ENCODE assay signal across 16 cellular contexts in the genomic region with DNA sequence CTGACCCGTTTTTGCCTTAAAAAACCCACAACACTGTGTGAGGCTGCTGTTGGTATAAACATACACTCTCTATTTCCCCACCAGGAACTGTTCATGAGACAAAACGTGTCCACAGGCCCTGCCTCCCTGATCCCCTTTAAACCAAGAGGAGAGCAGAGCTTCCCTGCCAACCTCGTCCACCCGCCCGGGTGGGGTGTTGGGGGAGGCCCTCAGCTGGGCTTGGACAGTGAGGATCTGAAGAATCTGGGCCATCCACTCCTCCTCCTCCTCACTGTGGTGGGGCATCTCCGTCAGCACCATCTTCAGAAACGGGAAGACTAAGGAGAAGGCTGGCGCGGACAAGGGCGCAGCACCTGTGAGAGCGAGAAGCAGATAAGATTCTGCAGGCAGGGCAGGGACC. TPM values are rescaled to one million over a fixed set of nuclear protein-coding genes. Genes with fewer than 3 reads are reported as not detected.
DNase-seq lines count a peak whose midpoint lies in the region; ATAC-seq and TF ChIP-seq lines count a peak whose summit lies in the region.
"Had no signal": no experiment of that assay in that cellular context is flagged by ENCODE, and none has a peak within 500 bp of the region (broad histone marks: within the 10 kb centered on the region; RNA-seq: fewer than 3 reads in every experiment).

No MANE protein-coding gene starts in this region.

- peaks cover 95% of the 10 kb centered on the region for H3K36me3 Mint-ChIP-seq in CD8-positive, alpha-beta T cell
- H3K36me3 Mint-ChIP-seq in effector memory CD8-positive, alpha-beta T cell (ENCODE audit: insufficient read depth) = peaks cover 69% of the 10 kb centered on the region
- H3K36me3 Mint-ChIP-seq in stimulated activated effector memory CD8-positive, alpha-beta T cell treated with anti-CD3 and anti-CD28 coated beads, Interleukin-12 subunit alpha, Interleukin-12 subunit beta, amount 100 ng/mL, for 72 hours = peaks cover 99% of the 10 kb centered on the region

- peaks cover 4% of the 10 kb centered on the region for H4K20me1 ChIP-seq in IMR-90 (ENCODE audit: insufficient read depth, low read length)

- no peak overlapping the region for H4K8ac ChIP-seq in IMR-90 (ENCODE audit: low read depth in 2 of 2, low read length in 2 of 2)

- H3K9me1 ChIP-seq in IMR-90 (ENCODE audit: insufficient read depth, low read length) = no peaks in the 10 kb centered on the region

- POLR2A ChIA-PET in CD8-positive, alpha-beta T cell (lab: Charles Lee) = no interaction called here
- POLR2A ChIA-PET in IMR-90 (lab: Charles Lee; ENCODE audit: unreplicated experiment) = no interaction called here

- no peak overlapping the region for H2BK20ac ChIP-seq in IMR-90 (ENCODE audit: low read depth, low read length)

- no peak overlapping the region for H2AFZ ChIP-seq in IMR-90 (replicated peaks; ENCODE audit: low read length, poor library complexity)
- H2AFZ ChIP-seq: GM23338 had no signal

- H3K9ac ChIP-seq in IMR-90 (ENCODE audit: low read depth, low read length) = no peak overlapping the region

- WGBS in IMR-90 (ENCODE audit: extremely low coverage in 2 of 2, insufficient read length in 1 of 2), 2 experiments = no CpG with 5 or more reads among the region's 11 CpGs

- H3K9me3 Mint-ChIP-seq in CD8-positive, alpha-beta T cell = no peaks in the 10 kb centered on the region
- no peaks in the 10 kb centered on the region for H3K9me3 Mint-ChIP-seq in effector memory CD8-positive, alpha-beta T cell
- no peaks in the 10 kb centered on the region for H3K9me3 Mint-ChIP-seq in stimulated activated effector memory CD8-positive, alpha-beta T cell treated with anti-CD3 and anti-CD28 coated beads, Interleukin-12 subunit alpha, Interleukin-12 subunit beta, amount 100 ng/mL, for 72 hours
- H3K9me3 Mint-ChIP-seq: CD4-positive, alpha-beta T cell; GM23338 had no signal

- intact Hi-C loops in CD8-positive, alpha-beta T cell (cut with DNase I, micrococcal nuclease) = no loop called here
- intact Hi-C loops in IMR-90 (cut with micrococcal nuclease) = no loop called here

- ATAC-seq in CD8-positive, alpha-beta T cell = no peak
- ATAC-seq in IMR-90 (ENCODE audit: low read depth) = no peak
- ATAC-seq in effector memory CD8-positive, alpha-beta T cell (replicated peaks) = no peak
- no peak for ATAC-seq in stimulated activated effector memory CD8-positive, alpha-beta T cell treated with anti-CD3 and anti-CD28 coated beads, Interleukin-12 subunit alpha, Interleukin-12 subunit beta, amount 100 ng/mL, for 72 hours
- no peak for ATAC-seq in GM21526 (IDR thresholded peaks at IDR 0.05; ENCODE audit: low FRiP score, unreplicated experiment)

- no peaks in the 10 kb centered on the region for H3K27me3 ChIP-seq in CD8-positive, alpha-beta T cell (ENCODE audit: insufficient read depth, low read length)
- H3K27me3 ChIP-seq in IMR-90 (ENCODE audit: control insufficient read depth, insufficient read depth, low read length) = no peaks in the 10 kb centered on the region
- H3K27me3 ChIP-seq: BE2C had no signal

- in situ Hi-C loops in IMR-90 (cut with MboI; ENCODE audit: low sequenced_read_pairs) = no loop called here

- no peak overlapping the region for H3K14ac ChIP-seq in IMR-90 (replicated peaks; ENCODE audit: low read depth, low read length)

- H3K27ac Mint-ChIP-seq in CD8-positive, alpha-beta T cell = peak overlapping the region; percentile 79
- H3K27ac Mint-ChIP-seq in effector memory CD8-positive, alpha-beta T cell = peak overlapping the region; percentile 33 to 41
- peak overlapping the region; percentile 60 for H3K27ac Mint-ChIP-seq in stimulated activated effector memory CD8-positive, alpha-beta T cell treated with anti-CD3 and anti-CD28 coated beads, Interleukin-12 subunit alpha, Interleukin-12 subunit beta, amount 100 ng/mL, for 72 hours
- H3K27ac Mint-ChIP-seq: CD4-positive, alpha-beta T cell; GM23338 had no signal

- no peak overlapping the region for H3K4me3 ChIP-seq in CD8-positive, alpha-beta T cell (ENCODE audit: low read depth, low read length)
- H3K4me3 ChIP-seq in IMR-90 (ENCODE audit: insufficient read depth, low read depth, low read length) = no peak overlapping the region
- H3K4me3 ChIP-seq: GM23338 had no signal

- CTCF ChIA-PET in CD8-positive, alpha-beta T cell (lab: Charles Lee) = no interaction called here
- CTCF ChIA-PET in IMR-90 (lab: Yijun Ruan, JAX) = no interaction called here

- no peak overlapping the region for H2AK5ac ChIP-seq in IMR-90 (ENCODE audit: low read depth, low read length)

- TF ChIP-seq CTCF in CD8-positive, alpha-beta T cell (IDR thresholded peaks at IDR 0.05) = no peak
- no peak for TF ChIP-seq CTCF in IMR-90 (conservative IDR thresholded peaks at IDR 0.05; ENCODE audit: low read depth, low read length)

- H3K4me1 Mint-ChIP-seq in CD8-positive, alpha-beta T cell (ENCODE audit: low read depth) = peaks cover 3% of the 10 kb centered on the region
- H3K4me1 Mint-ChIP-seq in effector memory CD8-positive, alpha-beta T cell (ENCODE audit: low read depth in 2 of 2) = peaks cover 7 to 16% of the 10 kb centered on the region in 2 donors
- H3K4me1 Mint-ChIP-seq in stimulated activated effector memory CD8-positive, alpha-beta T cell treated with anti-CD3 and anti-CD28 coated beads, Interleukin-12 subunit alpha, Interleukin-12 subunit beta, amount 100 ng/mL, for 72 hours = peaks cover 25% of the 10 kb centered on the region
- H3K4me1 Mint-ChIP-seq: GM23338 had no signal

- H3K4me2 ChIP-seq in IMR-90 (ENCODE audit: low read depth, low read length) = no peak overlapping the region
- H3K4me2 ChIP-seq: GM23338 had no signal

- H3K4ac ChIP-seq in IMR-90 (ENCODE audit: low read depth, low read length) = no peak overlapping the region

- H3K18ac ChIP-seq in IMR-90 (ENCODE audit: low read depth, low read length) = no peak overlapping the region

- H3K4me1 ChIP-seq in CD8-positive, alpha-beta T cell (ENCODE audit: insufficient read depth, low read length) = no peaks in the 10 kb centered on the region
- no peaks in the 10 kb centered on the region for H3K4me1 ChIP-seq in IMR-90 (ENCODE audit: control insufficient read depth, insufficient read depth, low read length)
- H3K4me1 ChIP-seq: BE2C had no signal

- no peak overlapping the region for H2BK15ac ChIP-seq in IMR-90 (ENCODE audit: low read depth, low read length)

- TF ChIP-seq RAD21 in IMR-90 (IDR thresholded peaks at IDR 0.05; ENCODE audit: low read length) = no peak

- H2BK120ac ChIP-seq in IMR-90 (ENCODE audit: low read depth, low read length) = no peak overlapping the region

- H2BK5ac ChIP-seq in IMR-90 (ENCODE audit: low read depth, low read length, poor library complexity, severe bottlenecking) = no peak overlapping the region

- no peak overlapping the region for H4K5ac ChIP-seq in IMR-90 (ENCODE audit: low read depth, low read length)

- TF ChIP-seq POLR2A in IMR-90 (IDR thresholded peaks at IDR 0.05; ENCODE audit: low read depth, low read length) = no peak

- dilution Hi-C loops in IMR-90 (cut with HindIII; ENCODE audit: low sequenced_read_pairs, unreplicated experiment) = no loop called here

- no peak overlapping the region for H4K91ac ChIP-seq in IMR-90 (ENCODE audit: insufficient read depth, low read depth, low read length)

- BruUV-seq in IMR-90 (replicated peaks; lab: Mats Ljungman, UMichigan) = no TSS peak

- no peaks in the 10 kb centered on the region for H3K9me3 ChIP-seq in CD8-positive, alpha-beta T cell (ENCODE audit: low read length)
- no peaks in the 10 kb centered on the region for H3K9me3 ChIP-seq in IMR-90 (ENCODE audit: control insufficient read depth, insufficient read depth, low read length)
- H3K9me3 ChIP-seq: BE2C had no signal

- no peak for DNase-seq in CD8-positive, alpha-beta T cell
- DNase-seq in IMR-90 = no peak
- DNase-seq in effector memory CD8-positive, alpha-beta T cell = no peak
- no peak for DNase-seq in stimulated activated effector memory CD8-positive, alpha-beta T cell treated with anti-CD3 and anti-CD28 coated beads, Interleukin-12 subunit alpha, Interleukin-12 subunit beta, amount 100 ng/mL, for 72 hours (ENCODE audit: low spot score in 2 of 2)
- DNase-seq in NCI-H2227 treated with DMSO at 0.1 percent for 48 hours (lab: John Stamatoyannopoulos, UW) = no peak
- DNase-seq in NCI-H2227 (lab: John Stamatoyannopoulos, UW; ENCODE audit: unreplicated experiment) = no peak
- DNase-seq: ACHN; BE2C; CD4-positive, alpha-beta T cell; DMS153; DMS79; GDM1; HCEC 1CT had no signal

- no peak overlapping the region for H3K56ac ChIP-seq in IMR-90 (ENCODE audit: extremely low read depth, insufficient read depth, low read length)

- H3K79me1 ChIP-seq in IMR-90 (ENCODE audit: low read depth in 1 of 2, low read length in 2 of 2) = peaks cover 9 to 18% of the 10 kb centered on the region in 2 experiments; a peak in 2 of 4 replicates

- H3K23ac ChIP-seq in IMR-90 (ENCODE audit: low read depth, low read length) = no peak overlapping the region

- H3K36me3 ChIP-seq in CD8-positive, alpha-beta T cell (ENCODE audit: insufficient read depth, low read length) = peaks cover 95% of the 10 kb centered on the region
- peaks cover 87% of the 10 kb centered on the region for H3K36me3 ChIP-seq in IMR-90 (ENCODE audit: control insufficient read depth, insufficient read depth, low read length)

- H3K27me3 Mint-ChIP-seq in CD8-positive, alpha-beta T cell (ENCODE audit: low read depth) = no peaks in the 10 kb centered on the region
- H3K27me3 Mint-ChIP-seq in effector memory CD8-positive, alpha-beta T cell = no peaks in the 10 kb centered on the region
- H3K27me3 Mint-ChIP-seq: CD4-positive, alpha-beta T cell had no signal

- H3K27ac ChIP-seq in CD8-positive, alpha-beta T cell (ENCODE audit: low read depth, low read length) = no peak overlapping the region
- H3K27ac ChIP-seq in IMR-90 (ENCODE audit: insufficient read depth, low read length) = no peak overlapping the region
- H3K27ac ChIP-seq: HL-60 had no signal

- no peak overlapping the region for H3K4me3 Mint-ChIP-seq in CD8-positive, alpha-beta T cell
- H3K4me3 Mint-ChIP-seq in effector memory CD8-positive, alpha-beta T cell = no peak overlapping the region
- H3K4me3 Mint-ChIP-seq in stimulated activated effector memory CD8-positive, alpha-beta T cell treated with anti-CD3 and anti-CD28 coated beads, Interleukin-12 subunit alpha, Interleukin-12 subunit beta, amount 100 ng/mL, for 72 hours = no peak overlapping the region
- H3K4me3 Mint-ChIP-seq: CD4-positive, alpha-beta T cell; GM23338 had no signal

- peak overlapping the region; percentile 36 for H2AK9ac ChIP-seq in IMR-90 (replicated peaks; ENCODE audit: low read depth, low read length, poor library complexity)

RNA-seq across cellular contexts. Expression of gene GCN1, which starts 36.8 kb away (rescaled TPM):
- 100 to 1,000 TPM; 161 to 163 TPM for total RNA-seq in CD8-positive, alpha-beta T cell
- 65.8 and 77.6 TPM in 2 replicates for total RNA-seq in IMR-90 (2012; rRNA removed)
- 57.8 and 76.1 TPM in 2 replicates for polyA plus RNA-seq in IMR-90 (2012; rRNA removed)
- polyA plus RNA-seq in IMR-90 (2012; cell fraction: cytosol; rRNA removed) = 28.3 and 50.4 TPM in 2 replicates
- polyA plus RNA-seq in IMR-90 (2012; cell fraction: nucleus; rRNA removed; ENCODE audit: low replicate concordance) = 74.2 and 147 TPM in 2 replicates

RNA-seq across cellular contexts. Expression of gene RAB35, which starts 41.1 kb away (rescaled TPM):
- total RNA-seq in CD8-positive, alpha-beta T cell = 10 to 100 TPM; 61.6 to 63.7 TPM
- total RNA-seq in IMR-90 (2012; rRNA removed) = 32.6 and 35.0 TPM in 2 replicates
- 47.6 and 49.6 TPM in 2 replicates for polyA plus RNA-seq in IMR-90 (2012; rRNA removed)
- polyA plus RNA-seq in IMR-90 (2012; cell fraction: cytosol; rRNA removed) = 31.2 and 45.6 TPM in 2 replicates
- polyA plus RNA-seq in IMR-90 (2012; cell fraction: nucleus; rRNA removed; ENCODE audit: low replicate concordance) = 64.2 and 73.1 TPM in 2 replicates

RNA-seq across cellular contexts. Expression of gene RPLP0, which starts 43.2 kb away (rescaled TPM):
- total RNA-seq in CD8-positive, alpha-beta T cell = 1,000 to 10,000 TPM; 2,094 to 2,102 TPM
- total RNA-seq in IMR-90 (2012; rRNA removed) = 4,496 and 5,401 TPM in 2 replicates
- 5,590 and 6,356 TPM in 2 replicates for polyA plus RNA-seq in IMR-90 (2012; rRNA removed)
- polyA plus RNA-seq in IMR-90 (2012; cell fraction: cytosol; rRNA removed) = 2,244 and 4,987 TPM in 2 replicates
- polyA plus RNA-seq in IMR-90 (2012; cell fraction: nucleus; rRNA removed; ENCODE audit: low replicate concordance) = 1,556 and 2,037 TPM in 2 replicates
